In the genomic region with DNA sequence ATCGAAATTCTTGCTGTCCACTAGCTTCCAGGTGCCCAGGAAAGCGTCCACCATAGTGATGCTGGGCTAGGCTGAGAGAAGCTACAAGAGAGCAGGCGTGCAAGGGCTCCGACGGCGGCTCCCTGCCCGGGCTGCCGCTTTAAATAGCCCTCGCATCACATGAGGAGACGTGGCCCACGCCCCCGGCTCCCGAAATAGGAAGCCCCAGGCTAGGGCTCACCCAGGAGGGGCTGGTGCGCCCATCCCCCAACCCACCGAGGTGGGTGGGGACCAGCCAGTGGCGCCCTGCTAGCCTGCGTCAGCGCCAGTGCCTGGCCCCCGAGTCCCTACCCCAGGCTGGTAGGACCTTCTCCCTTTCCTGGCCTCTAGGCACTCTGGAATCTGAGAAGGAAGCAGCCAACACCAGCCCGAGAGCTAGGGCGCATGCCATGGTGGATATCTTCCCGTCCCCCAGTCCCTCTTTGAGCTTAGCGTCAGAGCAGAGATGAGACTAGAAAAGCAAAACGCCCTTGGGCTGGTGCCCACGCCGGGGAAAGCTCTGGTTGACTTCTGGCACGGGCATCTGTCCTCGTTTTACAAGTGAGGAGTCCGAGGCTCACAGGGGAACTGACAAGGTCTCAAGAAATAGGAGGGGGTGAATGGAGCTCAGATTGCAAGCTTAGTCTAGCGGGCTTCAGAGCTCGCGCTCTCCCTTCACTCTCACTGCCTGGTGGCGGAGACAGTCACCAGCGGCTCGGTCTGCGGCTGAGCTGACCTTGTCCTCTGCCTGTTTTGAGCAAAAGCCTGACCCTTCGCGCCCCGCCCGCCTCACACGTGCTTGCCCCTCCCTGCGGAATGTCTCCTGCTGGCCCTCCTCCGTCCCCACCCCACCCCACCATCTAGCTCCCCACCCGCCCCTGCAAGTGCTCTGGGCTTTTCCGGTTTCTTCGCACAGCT, we compare ENCODE assay signal across 1 cellular context.
TF ChIP-seq lines count a peak whose summit lies in the region.

A gene (minus strand): TSS at position 116 of the 936 bp plus-strand sequence. CDS start 62 bp downstream, at position 54.

TF ChIP-seq in HepG2, 621 proteins besides CTCF, POLR2A, EP300 and RAD21 (continued from another document and continues in another):
- TF ChIP-seq, protein P1, sequence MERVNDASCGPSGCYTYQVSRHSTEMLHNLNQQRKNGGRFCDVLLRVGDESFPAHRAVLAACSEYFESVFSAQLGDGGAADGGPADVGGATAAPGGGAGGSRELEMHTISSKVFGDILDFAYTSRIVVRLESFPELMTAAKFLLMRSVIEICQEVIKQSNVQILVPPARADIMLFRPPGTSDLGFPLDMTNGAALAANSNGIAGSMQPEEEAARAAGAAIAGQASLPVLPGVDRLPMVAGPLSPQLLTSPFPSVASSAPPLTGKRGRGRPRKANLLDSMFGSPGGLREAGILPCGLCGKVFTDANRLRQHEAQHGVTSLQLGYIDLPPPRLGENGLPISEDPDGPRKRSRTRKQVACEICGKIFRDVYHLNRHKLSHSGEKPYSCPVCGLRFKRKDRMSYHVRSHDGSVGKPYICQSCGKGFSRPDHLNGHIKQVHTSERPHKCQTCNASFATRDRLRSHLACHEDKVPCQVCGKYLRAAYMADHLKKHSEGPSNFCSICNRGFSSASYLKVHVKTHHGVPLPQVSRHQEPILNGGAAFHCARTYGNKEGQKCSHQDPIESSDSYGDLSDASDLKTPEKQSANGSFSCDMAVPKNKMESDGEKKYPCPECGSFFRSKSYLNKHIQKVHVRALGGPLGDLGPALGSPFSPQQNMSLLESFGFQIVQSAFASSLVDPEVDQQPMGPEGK (CRISPR knock-in tag; IDR thresholded peaks at IDR 0.05) = peak; percentile 87
- TF ChIP-seq SOX13 (IDR thresholded peaks at IDR 0.05) (no peak), SOX13 (CRISPR knock-in tag; conservative IDR thresholded peaks at IDR 0.05 in 1 of 2, IDR thresholded peaks at IDR 0.05 in 1 of 2) (peak in 1 of 2 experiments; percentile 49; a peak in 1 of 4 replicates), NFATC3 (CRISPR knock-in tag; IDR thresholded peaks at IDR 0.05) (0 out of 2 replicates have a peak, but pooled peaks have one; percentile 29), HNRNPL (IDR thresholded peaks at IDR 0.05; ENCODE audit: low read depth, low read length) (no peak), SP4 (CRISPR knock-in tag; IDR thresholded peaks at IDR 0.05) (peak; percentile 58; the same call in 1 of the 2 replicates), PITX1 (CRISPR knock-in tag; IDR thresholded peaks at IDR 0.05) (peak; percentile 37; the same call in 1 of the 2 replicates), KLF12 (CRISPR knock-in tag; IDR thresholded peaks at IDR 0.05; ENCODE audit: borderline replicate concordance) (peak; percentile 5; the same call in 1 of the 2 replicates), SAP130 (CRISPR knock-in tag; IDR thresholded peaks at IDR 0.05; ENCODE audit: low read depth) (peak; percentile 60; the same call in 1 of the 2 replicates), ERF (CRISPR knock-in tag; IDR thresholded peaks at IDR 0.05) (peak; percentile 69), ZSCAN25 (CRISPR knock-in tag; IDR thresholded peaks at IDR 0.05) (peak; percentile 94), ZNF761 (CRISPR knock-in tag; conservative IDR thresholded peaks at IDR 0.05) (no peak), HOXA3 (CRISPR knock-in tag; IDR thresholded peaks at IDR 0.05) (peak; percentile 50), TBX3 (IDR thresholded peaks at IDR 0.05; ENCODE audit: borderline replicate concordance) (no peak), RXRA (CRISPR knock-in tag; IDR thresholded peaks at IDR 0.05) (0 out of 2 replicates have a peak, but pooled peaks have one; percentile 18), ATF7-NPFF (CRISPR knock-in tag; IDR thresholded peaks at IDR 0.05; ENCODE audit: low read depth) (0 out of 2 replicates have a peak, but pooled peaks have one; percentile 38), ZNF430 (CRISPR knock-in tag; IDR thresholded peaks at IDR 0.05) (0 out of 2 replicates have a peak, but pooled peaks have one; percentile 69), POLR2AphosphoS5 (IDR thresholded peaks at IDR 0.05; ENCODE audit: low read depth, low read length) (peak; percentile 26; the same call in 1 of the 2 replicates), JDP2 (CRISPR knock-in tag; IDR thresholded peaks at IDR 0.05; ENCODE audit: borderline replicate concordance) (no peak), ZKSCAN8 (CRISPR knock-in tag; IDR thresholded peaks at IDR 0.05; ENCODE audit: borderline replicate concordance) (0 out of 2 replicates have a peak, but pooled peaks have one; percentile 23), GFI1 (CRISPR knock-in tag; IDR thresholded peaks at IDR 0.05; ENCODE audit: borderline replicate concordance) (no peak), POLR2G (IDR thresholded peaks at IDR 0.05; ENCODE audit: low read depth, low read length) (peak; percentile 36; the same call in 1 of the 2 replicates), NR2F6 (IDR thresholded peaks at IDR 0.05) (peak; percentile 64), NR2F6 (CRISPR knock-in tag; IDR thresholded peaks at IDR 0.05) (peak; percentile 83), ZNF788 (CRISPR knock-in tag; IDR thresholded peaks at IDR 0.05; ENCODE audit: borderline replicate concordance) (0 out of 2 replicates have a peak, but pooled peaks have one; percentile 31), KDM3A (CRISPR knock-in tag; IDR thresholded peaks at IDR 0.05; ENCODE audit: low read depth) (no peak), HIVEP1 (CRISPR knock-in tag; IDR thresholded peaks at IDR 0.05) (peak; percentile 29; the same call in 1 of the 2 replicates), RFXAP (CRISPR knock-in tag; IDR thresholded peaks at IDR 0.05; ENCODE audit: borderline replicate concordance) (peak; percentile 50; the same call in 1 of the 2 replicates), GABPB1 (CRISPR knock-in tag; IDR thresholded peaks at IDR 0.05) (peak; percentile 27; the same call in 1 of the 2 replicates), KLF16 (CRISPR knock-in tag; IDR thresholded peaks at IDR 0.05) (peak in 1 of 2 experiments; percentile 34; a peak in 1 of 4 replicates), ZNF331 (CRISPR knock-in tag; IDR thresholded peaks at IDR 0.05) (peak; percentile 61; the same call in 1 of the 2 replicates), LCORL (IDR thresholded peaks at IDR 0.05) (no peak), LCORL (CRISPR knock-in tag; IDR thresholded peaks at IDR 0.05) (peak; percentile 75), ZNF616 (CRISPR knock-in tag; IDR thresholded peaks at IDR 0.05; ENCODE audit: low read depth) (no peak), ZSCAN21 (CRISPR knock-in tag; IDR thresholded peaks at IDR 0.05; ENCODE audit: borderline replicate concordance) (peak; percentile 56; the same call in 1 of the 2 replicates)
- TF ChIP-seq, protein P2, sequence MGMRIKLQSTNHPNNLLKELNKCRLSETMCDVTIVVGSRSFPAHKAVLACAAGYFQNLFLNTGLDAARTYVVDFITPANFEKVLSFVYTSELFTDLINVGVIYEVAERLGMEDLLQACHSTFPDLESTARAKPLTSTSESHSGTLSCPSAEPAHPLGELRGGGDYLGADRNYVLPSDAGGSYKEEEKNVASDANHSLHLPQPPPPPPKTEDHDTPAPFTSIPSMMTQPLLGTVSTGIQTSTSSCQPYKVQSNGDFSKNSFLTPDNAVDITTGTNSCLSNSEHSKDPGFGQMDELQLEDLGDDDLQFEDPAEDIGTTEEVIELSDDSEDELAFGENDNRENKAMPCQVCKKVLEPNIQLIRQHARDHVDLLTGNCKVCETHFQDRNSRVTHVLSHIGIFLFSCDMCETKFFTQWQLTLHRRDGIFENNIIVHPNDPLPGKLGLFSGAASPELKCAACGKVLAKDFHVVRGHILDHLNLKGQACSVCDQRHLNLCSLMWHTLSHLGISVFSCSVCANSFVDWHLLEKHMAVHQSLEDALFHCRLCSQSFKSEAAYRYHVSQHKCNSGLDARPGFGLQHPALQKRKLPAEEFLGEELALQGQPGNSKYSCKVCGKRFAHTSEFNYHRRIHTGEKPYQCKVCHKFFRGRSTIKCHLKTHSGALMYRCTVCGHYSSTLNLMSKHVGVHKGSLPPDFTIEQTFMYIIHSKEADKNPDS (CRISPR knock-in tag; IDR thresholded peaks at IDR 0.05) = no peak
- TF ChIP-seq, protein P3, sequence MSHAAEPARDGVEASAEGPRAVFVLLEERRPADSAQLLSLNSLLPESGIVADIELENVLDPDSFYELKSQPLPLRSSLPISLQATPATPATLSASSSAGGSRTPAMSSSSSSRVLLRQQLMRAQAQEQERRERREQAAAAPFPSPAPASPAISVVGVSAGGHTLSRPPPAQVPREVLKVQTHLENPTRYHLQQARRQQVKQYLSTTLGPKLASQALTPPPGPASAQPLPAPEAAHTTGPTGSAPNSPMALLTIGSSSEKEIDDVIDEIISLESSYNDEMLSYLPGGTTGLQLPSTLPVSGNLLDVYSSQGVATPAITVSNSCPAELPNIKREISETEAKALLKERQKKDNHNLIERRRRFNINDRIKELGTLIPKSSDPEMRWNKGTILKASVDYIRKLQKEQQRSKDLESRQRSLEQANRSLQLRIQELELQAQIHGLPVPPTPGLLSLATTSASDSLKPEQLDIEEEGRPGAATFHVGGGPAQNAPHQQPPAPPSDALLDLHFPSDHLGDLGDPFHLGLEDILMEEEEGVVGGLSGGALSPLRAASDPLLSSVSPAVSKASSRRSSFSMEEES (CRISPR knock-in tag; IDR thresholded peaks at IDR 0.05) = peak; percentile 65
- TF ChIP-seq, protein P4, sequence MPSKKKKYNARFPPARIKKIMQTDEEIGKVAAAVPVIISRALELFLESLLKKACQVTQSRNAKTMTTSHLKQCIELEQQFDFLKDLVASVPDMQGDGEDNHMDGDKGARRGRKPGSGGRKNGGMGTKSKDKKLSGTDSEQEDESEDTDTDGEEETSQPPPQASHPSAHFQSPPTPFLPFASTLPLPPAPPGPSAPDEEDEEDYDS (CRISPR knock-in tag; IDR thresholded peaks at IDR 0.05) = 0 out of 2 replicates have a peak, but pooled peaks have one; percentile 41
- TF ChIP-seq, protein P5, sequence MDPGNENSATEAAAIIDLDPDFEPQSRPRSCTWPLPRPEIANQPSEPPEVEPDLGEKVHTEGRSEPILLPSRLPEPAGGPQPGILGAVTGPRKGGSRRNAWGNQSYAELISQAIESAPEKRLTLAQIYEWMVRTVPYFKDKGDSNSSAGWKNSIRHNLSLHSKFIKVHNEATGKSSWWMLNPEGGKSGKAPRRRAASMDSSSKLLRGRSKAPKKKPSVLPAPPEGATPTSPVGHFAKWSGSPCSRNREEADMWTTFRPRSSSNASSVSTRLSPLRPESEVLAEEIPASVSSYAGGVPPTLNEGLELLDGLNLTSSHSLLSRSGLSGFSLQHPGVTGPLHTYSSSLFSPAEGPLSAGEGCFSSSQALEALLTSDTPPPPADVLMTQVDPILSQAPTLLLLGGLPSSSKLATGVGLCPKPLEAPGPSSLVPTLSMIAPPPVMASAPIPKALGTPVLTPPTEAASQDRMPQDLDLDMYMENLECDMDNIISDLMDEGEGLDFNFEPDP (CRISPR knock-in tag; conservative IDR thresholded peaks at IDR 0.05) = 0 out of 2 replicates have a peak, but pooled peaks have one; percentile 22
- TF ChIP-seq, protein P6, sequence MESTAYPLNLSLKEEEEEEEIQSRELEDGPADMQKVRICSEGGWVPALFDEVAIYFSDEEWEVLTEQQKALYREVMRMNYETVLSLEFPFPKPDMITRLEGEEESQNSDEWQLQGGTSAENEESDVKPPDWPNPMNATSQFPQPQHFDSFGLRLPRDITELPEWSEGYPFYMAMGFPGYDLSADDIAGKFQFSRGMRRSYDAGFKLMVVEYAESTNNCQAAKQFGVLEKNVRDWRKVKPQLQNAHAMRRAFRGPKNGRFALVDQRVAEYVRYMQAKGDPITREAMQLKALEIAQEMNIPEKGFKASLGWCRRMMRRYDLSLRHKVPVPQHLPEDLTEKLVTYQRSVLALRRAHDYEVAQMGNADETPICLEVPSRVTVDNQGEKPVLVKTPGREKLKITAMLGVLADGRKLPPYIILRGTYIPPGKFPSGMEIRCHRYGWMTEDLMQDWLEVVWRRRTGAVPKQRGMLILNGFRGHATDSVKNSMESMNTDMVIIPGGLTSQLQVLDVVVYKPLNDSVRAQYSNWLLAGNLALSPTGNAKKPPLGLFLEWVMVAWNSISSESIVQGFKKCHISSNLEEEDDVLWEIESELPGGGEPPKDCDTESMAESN (CRISPR knock-in tag; conservative IDR thresholded peaks at IDR 0.05) = no peak
- TF ChIP-seq, protein P7, sequence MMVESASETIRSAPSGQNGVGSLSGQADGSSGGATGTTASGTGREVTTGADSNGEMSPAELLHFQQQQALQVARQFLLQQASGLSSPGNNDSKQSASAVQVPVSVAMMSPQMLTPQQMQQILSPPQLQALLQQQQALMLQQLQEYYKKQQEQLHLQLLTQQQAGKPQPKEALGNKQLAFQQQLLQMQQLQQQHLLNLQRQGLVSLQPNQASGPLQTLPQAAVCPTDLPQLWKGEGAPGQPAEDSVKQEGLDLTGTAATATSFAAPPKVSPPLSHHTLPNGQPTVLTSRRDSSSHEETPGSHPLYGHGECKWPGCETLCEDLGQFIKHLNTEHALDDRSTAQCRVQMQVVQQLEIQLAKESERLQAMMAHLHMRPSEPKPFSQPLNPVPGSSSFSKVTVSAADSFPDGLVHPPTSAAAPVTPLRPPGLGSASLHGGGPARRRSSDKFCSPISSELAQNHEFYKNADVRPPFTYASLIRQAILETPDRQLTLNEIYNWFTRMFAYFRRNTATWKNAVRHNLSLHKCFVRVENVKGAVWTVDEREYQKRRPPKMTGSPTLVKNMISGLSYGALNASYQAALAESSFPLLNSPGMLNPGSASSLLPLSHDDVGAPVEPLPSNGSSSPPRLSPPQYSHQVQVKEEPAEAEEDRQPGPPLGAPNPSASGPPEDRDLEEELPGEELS (CRISPR knock-in tag; IDR thresholded peaks at IDR 0.05) = peak; percentile 39; the same call in 1 of the 2 replicates
- TF ChIP-seq, protein P8, sequence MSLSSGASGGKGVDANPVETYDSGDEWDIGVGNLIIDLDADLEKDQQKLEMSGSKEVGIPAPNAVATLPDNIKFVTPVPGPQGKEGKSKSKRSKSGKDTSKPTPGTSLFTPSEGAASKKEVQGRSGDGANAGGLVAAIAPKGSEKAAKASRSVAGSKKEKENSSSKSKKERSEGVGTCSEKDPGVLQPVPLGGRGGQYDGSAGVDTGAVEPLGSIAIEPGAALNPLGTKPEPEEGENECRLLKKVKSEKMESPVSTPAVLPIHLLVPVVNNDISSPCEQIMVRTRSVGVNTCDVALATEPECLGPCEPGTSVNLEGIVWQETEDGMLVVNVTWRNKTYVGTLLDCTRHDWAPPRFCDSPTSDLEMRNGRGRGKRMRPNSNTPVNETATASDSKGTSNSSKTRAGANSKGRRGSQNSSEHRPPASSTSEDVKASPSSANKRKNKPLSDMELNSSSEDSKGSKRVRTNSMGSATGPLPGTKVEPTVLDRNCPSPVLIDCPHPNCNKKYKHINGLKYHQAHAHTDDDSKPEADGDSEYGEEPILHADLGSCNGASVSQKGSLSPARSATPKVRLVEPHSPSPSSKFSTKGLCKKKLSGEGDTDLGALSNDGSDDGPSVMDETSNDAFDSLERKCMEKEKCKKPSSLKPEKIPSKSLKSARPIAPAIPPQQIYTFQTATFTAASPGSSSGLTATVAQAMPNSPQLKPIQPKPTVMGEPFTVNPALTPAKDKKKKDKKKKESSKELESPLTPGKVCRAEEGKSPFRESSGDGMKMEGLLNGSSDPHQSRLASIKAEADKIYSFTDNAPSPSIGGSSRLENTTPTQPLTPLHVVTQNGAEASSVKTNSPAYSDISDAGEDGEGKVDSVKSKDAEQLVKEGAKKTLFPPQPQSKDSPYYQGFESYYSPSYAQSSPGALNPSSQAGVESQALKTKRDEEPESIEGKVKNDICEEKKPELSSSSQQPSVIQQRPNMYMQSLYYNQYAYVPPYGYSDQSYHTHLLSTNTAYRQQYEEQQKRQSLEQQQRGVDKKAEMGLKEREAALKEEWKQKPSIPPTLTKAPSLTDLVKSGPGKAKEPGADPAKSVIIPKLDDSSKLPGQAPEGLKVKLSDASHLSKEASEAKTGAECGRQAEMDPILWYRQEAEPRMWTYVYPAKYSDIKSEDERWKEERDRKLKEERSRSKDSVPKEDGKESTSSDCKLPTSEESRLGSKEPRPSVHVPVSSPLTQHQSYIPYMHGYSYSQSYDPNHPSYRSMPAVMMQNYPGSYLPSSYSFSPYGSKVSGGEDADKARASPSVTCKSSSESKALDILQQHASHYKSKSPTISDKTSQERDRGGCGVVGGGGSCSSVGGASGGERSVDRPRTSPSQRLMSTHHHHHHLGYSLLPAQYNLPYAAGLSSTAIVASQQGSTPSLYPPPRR (CRISPR knock-in tag; IDR thresholded peaks at IDR 0.05; ENCODE audit: borderline replicate concordance) = peak; percentile 40; the same call in 1 of the 2 replicates
